ENCODE assay signal across 1 cellular context in the genomic region with DNA sequence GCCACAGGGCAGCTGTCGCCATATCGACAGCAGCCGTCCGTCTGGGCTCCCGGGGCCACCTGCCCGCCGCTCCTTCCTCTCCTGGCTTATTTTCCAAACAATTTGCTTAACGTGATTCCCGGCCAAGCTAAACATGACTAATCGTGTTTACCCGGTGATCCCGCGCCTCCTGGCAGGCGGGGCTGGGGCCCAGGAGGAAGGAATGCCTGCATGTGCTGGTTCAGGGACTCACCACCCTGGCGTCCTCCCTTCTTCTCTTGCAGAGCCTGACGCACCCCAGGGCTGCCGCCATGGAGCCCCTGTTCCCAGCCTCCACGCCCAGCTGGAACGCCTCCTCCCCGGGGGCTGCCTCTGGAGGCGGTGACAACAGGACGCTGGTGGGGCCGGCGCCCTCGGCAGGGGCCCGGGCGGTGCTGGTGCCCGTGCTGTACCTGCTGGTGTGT.
TF ChIP-seq lines count a peak whose summit lies in the region.

No MANE protein-coding gene starts in this region.

TF ChIP-seq in HepG2, 621 proteins besides CTCF, POLR2A, EP300 and RAD21 (continued from another document and continues in another):
- TF ChIP-seq MBNL3 (CRISPR knock-in tag; conservative IDR thresholded peaks at IDR 0.05) = no peak
- no peak for TF ChIP-seq GPN1 (CRISPR knock-in tag; IDR thresholded peaks at IDR 0.05; ENCODE audit: borderline replicate concordance)
- peak; percentile 46; the same call in 1 of the 2 replicates for TF ChIP-seq MED13 (CRISPR knock-in tag; IDR thresholded peaks at IDR 0.05)
- no peak for TF ChIP-seq ZZZ3 (CRISPR knock-in tag; IDR thresholded peaks at IDR 0.05; ENCODE audit: borderline replicate concordance)
- TF ChIP-seq, protein P1, sequence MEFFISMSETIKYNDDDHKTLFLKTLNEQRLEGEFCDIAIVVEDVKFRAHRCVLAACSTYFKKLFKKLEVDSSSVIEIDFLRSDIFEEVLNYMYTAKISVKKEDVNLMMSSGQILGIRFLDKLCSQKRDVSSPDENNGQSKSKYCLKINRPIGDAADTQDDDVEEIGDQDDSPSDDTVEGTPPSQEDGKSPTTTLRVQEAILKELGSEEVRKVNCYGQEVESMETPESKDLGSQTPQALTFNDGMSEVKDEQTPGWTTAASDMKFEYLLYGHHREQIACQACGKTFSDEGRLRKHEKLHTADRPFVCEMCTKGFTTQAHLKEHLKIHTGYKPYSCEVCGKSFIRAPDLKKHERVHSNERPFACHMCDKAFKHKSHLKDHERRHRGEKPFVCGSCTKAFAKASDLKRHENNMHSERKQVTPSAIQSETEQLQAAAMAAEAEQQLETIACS (CRISPR knock-in tag; IDR thresholded peaks at IDR 0.05) = 0 out of 2 replicates have a peak, but pooled peaks have one; percentile 31
- peak; percentile 75 for TF ChIP-seq ZNF788 (CRISPR knock-in tag; IDR thresholded peaks at IDR 0.05; ENCODE audit: borderline replicate concordance)
- TF ChIP-seq, protein P2, sequence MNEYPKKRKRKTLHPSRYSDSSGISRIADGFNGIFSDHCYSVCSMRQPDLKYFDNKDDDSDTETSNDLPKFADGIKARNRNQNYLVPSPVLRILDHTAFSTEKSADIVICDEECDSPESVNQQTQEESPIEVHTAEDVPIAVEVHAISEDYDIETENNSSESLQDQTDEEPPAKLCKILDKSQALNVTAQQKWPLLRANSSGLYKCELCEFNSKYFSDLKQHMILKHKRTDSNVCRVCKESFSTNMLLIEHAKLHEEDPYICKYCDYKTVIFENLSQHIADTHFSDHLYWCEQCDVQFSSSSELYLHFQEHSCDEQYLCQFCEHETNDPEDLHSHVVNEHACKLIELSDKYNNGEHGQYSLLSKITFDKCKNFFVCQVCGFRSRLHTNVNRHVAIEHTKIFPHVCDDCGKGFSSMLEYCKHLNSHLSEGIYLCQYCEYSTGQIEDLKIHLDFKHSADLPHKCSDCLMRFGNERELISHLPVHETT (CRISPR knock-in tag; conservative IDR thresholded peaks at IDR 0.05) = peak; percentile 81
- TF ChIP-seq IKZF1 (IDR thresholded peaks at IDR 0.05) = no peak
- TF ChIP-seq CEBPG (CRISPR knock-in tag; IDR thresholded peaks at IDR 0.05) = peak; percentile 56
- TF ChIP-seq ZSCAN22 (CRISPR knock-in tag; IDR thresholded peaks at IDR 0.05) = no peak
- TF ChIP-seq, protein P3, sequence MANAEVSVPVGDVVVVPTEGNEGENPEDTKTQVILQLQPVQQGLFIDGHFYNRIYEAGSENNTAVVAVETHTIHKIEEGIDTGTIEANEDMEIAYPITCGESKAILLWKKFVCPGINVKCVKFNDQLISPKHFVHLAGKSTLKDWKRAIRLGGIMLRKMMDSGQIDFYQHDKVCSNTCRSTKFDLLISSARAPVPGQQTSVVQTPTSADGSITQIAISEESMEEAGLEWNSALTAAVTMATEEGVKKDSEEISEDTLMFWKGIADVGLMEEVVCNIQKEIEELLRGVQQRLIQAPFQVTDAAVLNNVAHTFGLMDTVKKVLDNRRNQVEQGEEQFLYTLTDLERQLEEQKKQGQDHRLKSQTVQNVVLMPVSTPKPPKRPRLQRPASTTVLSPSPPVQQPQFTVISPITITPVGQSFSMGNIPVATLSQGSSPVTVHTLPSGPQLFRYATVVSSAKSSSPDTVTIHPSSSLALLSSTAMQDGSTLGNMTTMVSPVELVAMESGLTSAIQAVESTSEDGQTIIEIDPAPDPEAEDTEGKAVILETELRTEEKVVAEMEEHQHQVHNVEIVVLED (CRISPR knock-in tag; IDR thresholded peaks at IDR 0.05; ENCODE audit: borderline replicate concordance) = no peak; the same call in 1 of the 2 replicates
- TF ChIP-seq, protein P4, sequence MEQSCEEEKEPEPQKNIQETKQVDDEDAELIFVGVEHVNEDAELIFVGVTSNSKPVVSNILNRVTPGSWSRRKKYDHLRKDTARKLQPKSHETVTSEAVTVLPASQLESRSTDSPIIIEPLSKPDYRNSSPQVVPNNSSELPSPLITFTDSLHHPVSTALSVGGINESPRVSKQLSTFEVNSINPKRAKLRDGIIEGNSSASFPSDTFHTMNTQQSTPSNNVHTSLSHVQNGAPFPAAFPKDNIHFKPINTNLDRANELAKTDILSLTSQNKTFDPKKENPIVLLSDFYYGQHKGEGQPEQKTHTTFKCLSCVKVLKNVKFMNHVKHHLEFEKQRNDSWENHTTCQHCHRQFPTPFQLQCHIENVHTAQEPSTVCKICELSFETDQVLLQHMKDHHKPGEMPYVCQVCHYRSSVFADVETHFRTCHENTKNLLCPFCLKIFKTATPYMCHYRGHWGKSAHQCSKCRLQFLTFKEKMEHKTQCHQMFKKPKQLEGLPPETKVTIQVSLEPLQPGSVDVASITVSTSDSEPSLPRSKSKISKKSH (CRISPR knock-in tag; IDR thresholded peaks at IDR 0.05; ENCODE audit: borderline replicate concordance) = no peak
- TF ChIP-seq TEAD2 (CRISPR knock-in tag; IDR thresholded peaks at IDR 0.05) = 0 out of 2 replicates have a peak, but pooled peaks have one; percentile 48
- TF ChIP-seq PHF21A (CRISPR knock-in tag; IDR thresholded peaks at IDR 0.05) = peak; percentile 94
- TF ChIP-seq MAFF (IDR thresholded peaks at IDR 0.05; ENCODE audit: low read depth, low read length) = no peak
- TF ChIP-seq, protein P5, sequence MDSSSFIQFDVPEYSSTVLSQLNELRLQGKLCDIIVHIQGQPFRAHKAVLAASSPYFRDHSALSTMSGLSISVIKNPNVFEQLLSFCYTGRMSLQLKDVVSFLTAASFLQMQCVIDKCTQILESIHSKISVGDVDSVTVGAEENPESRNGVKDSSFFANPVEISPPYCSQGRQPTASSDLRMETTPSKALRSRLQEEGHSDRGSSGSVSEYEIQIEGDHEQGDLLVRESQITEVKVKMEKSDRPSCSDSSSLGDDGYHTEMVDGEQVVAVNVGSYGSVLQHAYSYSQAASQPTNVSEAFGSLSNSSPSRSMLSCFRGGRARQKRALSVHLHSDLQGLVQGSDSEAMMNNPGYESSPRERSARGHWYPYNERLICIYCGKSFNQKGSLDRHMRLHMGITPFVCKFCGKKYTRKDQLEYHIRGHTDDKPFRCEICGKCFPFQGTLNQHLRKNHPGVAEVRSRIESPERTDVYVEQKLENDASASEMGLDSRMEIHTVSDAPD (CRISPR knock-in tag; IDR thresholded peaks at IDR 0.05) = no peak
- TF ChIP-seq SMAD1 (CRISPR knock-in tag; IDR thresholded peaks at IDR 0.05; ENCODE audit: borderline replicate concordance, low read depth) = no peak
- peak; percentile 96 for TF ChIP-seq ERF (CRISPR knock-in tag; IDR thresholded peaks at IDR 0.05)
- no peak for TF ChIP-seq CHD4 (IDR thresholded peaks at IDR 0.05; ENCODE audit: borderline replicate concordance, low read length)
- TF ChIP-seq, protein P6, sequence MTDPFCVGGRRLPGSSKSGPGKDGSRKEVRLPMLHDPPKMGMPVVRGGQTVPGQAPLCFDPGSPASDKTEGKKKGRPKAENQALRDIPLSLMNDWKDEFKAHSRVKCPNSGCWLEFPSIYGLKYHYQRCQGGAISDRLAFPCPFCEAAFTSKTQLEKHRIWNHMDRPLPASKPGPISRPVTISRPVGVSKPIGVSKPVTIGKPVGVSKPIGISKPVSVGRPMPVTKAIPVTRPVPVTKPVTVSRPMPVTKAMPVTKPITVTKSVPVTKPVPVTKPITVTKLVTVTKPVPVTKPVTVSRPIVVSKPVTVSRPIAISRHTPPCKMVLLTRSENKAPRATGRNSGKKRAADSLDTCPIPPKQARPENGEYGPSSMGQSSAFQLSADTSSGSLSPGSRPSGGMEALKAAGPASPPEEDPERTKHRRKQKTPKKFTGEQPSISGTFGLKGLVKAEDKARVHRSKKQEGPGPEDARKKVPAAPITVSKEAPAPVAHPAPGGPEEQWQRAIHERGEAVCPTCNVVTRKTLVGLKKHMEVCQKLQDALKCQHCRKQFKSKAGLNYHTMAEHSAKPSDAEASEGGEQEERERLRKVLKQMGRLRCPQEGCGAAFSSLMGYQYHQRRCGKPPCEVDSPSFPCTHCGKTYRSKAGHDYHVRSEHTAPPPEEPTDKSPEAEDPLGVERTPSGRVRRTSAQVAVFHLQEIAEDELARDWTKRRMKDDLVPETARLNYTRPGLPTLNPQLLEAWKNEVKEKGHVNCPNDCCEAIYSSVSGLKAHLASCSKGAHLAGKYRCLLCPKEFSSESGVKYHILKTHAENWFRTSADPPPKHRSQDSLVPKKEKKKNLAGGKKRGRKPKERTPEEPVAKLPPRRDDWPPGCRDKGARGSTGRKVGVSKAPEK (CRISPR knock-in tag; IDR thresholded peaks at IDR 0.05; ENCODE audit: borderline replicate concordance) = no peak
- TF ChIP-seq, protein P7, sequence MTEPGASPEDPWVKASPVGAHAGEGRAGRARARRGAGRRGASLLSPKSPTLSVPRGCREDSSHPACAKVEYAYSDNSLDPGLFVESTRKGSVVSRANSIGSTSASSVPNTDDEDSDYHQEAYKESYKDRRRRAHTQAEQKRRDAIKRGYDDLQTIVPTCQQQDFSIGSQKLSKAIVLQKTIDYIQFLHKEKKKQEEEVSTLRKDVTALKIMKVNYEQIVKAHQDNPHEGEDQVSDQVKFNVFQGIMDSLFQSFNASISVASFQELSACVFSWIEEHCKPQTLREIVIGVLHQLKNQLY (CRISPR knock-in tag; IDR thresholded peaks at IDR 0.05) = peak; percentile 87
- no peak for TF ChIP-seq ZFP82 (CRISPR knock-in tag; IDR thresholded peaks at IDR 0.05; ENCODE audit: borderline replicate concordance)
- TF ChIP-seq HOXD1 (CRISPR knock-in tag; IDR thresholded peaks at IDR 0.05) = no peak; the same call in 1 of the 2 replicates
- TF ChIP-seq, protein P8, sequence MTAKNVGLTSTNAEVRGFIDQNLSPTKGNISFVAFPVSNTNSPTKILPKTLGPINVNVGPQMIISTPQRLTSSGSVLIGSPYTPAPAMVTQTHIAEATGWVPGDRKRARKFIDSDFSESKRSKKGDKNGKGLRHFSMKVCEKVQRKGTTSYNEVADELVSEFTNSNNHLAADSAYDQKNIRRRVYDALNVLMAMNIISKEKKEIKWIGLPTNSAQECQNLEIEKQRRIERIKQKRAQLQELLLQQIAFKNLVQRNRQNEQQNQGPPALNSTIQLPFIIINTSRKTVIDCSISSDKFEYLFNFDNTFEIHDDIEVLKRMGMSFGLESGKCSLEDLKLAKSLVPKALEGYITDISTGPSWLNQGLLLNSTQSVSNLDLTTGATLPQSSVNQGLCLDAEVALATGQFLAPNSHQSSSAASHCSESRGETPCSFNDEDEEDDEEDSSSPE (CRISPR knock-in tag; IDR thresholded peaks at IDR 0.05) = peak; percentile 88
- TF ChIP-seq HNRNPLL (IDR thresholded peaks at IDR 0.05; ENCODE audit: low read depth, low read length, poor library complexity, severe bottlenecking) = peak; percentile 71
- TF ChIP-seq ZNF10 (CRISPR knock-in tag; IDR thresholded peaks at IDR 0.05; ENCODE audit: borderline replicate concordance, low read depth) = no peak
- TF ChIP-seq KAT8 (CRISPR knock-in tag; IDR thresholded peaks at IDR 0.05) = peak; percentile 86
- TF ChIP-seq FOXP1 (IDR thresholded peaks at IDR 0.05) = peak; percentile 71
- peak; percentile 97 for TF ChIP-seq FOXP1 (CRISPR knock-in tag; IDR thresholded peaks at IDR 0.05)
- TF ChIP-seq TMF1 (CRISPR knock-in tag; IDR thresholded peaks at IDR 0.05; ENCODE audit: low read depth) = no peak
- TF ChIP-seq, protein P9, sequence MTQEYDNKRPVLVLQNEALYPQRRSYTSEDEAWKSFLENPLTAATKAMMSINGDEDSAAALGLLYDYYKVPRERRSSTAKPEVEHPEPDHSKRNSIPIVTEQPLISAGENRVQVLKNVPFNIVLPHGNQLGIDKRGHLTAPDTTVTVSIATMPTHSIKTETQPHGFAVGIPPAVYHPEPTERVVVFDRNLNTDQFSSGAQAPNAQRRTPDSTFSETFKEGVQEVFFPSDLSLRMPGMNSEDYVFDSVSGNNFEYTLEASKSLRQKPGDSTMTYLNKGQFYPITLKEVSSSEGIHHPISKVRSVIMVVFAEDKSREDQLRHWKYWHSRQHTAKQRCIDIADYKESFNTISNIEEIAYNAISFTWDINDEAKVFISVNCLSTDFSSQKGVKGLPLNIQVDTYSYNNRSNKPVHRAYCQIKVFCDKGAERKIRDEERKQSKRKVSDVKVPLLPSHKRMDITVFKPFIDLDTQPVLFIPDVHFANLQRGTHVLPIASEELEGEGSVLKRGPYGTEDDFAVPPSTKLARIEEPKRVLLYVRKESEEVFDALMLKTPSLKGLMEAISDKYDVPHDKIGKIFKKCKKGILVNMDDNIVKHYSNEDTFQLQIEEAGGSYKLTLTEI (CRISPR knock-in tag; conservative IDR thresholded peaks at IDR 0.05) = no peak
- TF ChIP-seq ZNF3 (CRISPR knock-in tag; IDR thresholded peaks at IDR 0.05) = no peak
- TF ChIP-seq HOXA5 (CRISPR knock-in tag; IDR thresholded peaks at IDR 0.05) = peak; percentile 90
- TF ChIP-seq, protein P10, sequence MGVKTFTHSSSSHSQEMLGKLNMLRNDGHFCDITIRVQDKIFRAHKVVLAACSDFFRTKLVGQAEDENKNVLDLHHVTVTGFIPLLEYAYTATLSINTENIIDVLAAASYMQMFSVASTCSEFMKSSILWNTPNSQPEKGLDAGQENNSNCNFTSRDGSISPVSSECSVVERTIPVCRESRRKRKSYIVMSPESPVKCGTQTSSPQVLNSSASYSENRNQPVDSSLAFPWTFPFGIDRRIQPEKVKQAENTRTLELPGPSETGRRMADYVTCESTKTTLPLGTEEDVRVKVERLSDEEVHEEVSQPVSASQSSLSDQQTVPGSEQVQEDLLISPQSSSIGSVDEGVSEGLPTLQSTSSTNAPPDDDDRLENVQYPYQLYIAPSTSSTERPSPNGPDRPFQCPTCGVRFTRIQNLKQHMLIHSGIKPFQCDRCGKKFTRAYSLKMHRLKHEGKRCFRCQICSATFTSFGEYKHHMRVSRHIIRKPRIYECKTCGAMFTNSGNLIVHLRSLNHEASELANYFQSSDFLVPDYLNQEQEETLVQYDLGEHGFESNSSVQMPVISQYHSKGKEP (CRISPR knock-in tag; IDR thresholded peaks at IDR 0.05) = peak; percentile 25; the same call in 1 of the 2 replicates
- no peak for TF ChIP-seq REXO4 (CRISPR knock-in tag; IDR thresholded peaks at IDR 0.05; ENCODE audit: borderline replicate concordance)
- TF ChIP-seq, protein P11, sequence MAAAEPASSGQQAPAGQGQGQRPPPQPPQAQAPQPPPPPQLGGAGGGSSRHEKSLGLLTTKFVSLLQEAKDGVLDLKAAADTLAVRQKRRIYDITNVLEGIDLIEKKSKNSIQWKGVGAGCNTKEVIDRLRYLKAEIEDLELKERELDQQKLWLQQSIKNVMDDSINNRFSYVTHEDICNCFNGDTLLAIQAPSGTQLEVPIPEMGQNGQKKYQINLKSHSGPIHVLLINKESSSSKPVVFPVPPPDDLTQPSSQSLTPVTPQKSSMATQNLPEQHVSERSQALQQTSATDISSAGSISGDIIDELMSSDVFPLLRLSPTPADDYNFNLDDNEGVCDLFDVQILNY (CRISPR knock-in tag; conservative IDR thresholded peaks at IDR 0.05) = no peak
- TF ChIP-seq, protein P12, sequence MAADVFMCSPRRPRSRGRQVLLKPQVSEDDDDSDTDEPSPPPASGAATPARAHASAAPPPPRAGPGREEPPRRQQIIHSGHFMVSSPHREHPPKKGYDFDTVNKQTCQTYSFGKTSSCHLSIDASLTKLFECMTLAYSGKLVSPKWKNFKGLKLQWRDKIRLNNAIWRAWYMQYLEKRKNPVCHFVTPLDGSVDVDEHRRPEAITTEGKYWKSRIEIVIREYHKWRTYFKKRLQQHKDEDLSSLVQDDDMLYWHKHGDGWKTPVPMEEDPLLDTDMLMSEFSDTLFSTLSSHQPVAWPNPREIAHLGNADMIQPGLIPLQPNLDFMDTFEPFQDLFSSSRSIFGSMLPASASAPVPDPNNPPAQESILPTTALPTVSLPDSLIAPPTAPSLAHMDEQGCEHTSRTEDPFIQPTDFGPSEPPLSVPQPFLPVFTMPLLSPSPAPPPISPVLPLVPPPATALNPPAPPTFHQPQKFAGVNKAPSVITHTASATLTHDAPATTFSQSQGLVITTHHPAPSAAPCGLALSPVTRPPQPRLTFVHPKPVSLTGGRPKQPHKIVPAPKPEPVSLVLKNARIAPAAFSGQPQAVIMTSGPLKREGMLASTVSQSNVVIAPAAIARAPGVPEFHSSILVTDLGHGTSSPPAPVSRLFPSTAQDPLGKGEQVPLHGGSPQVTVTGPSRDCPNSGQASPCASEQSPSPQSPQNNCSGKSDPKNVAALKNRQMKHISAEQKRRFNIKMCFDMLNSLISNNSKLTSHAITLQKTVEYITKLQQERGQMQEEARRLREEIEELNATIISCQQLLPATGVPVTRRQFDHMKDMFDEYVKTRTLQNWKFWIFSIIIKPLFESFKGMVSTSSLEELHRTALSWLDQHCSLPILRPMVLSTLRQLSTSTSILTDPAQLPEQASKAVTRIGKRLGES (CRISPR knock-in tag; IDR thresholded peaks at IDR 0.05; ENCODE audit: borderline replicate concordance) = no peak
